2 cellular contexts compared by ENCODE assay signal in the genomic region with DNA sequence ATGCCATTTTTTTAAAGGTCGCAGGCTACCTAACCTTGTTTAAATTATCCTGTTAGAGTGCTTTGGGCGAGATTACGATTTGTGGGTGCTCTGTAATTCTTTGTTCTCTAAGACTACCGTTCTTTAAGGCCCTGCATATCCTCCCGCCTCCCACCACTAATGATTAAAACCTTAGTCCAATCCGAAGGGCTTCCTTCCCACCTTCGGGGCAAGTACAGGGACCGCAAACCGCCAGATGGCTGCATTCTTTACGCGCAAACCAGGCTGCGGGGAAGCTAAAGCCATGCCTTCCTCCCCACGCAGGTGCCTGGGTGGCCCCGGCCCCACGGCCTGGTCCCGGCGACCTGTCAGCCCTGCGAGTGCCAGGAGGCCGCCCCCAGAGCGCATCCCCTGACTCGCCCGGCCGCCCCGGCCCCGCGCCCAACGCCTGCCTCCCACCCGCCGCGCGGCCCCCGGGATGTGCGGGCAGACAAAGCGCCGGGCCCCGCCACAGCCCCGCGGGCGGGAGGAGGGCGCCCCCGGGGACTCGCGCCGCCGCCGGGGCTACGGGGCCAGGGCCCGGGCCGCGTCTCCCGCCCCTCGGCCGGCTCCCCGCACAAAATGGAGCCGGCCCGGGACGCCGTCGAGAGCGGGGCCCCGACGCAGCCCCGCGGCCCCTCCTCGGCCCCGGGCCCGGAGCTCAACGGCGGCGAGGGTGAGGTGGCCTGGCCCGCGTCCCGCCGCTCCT.
TF ChIP-seq lines count a peak whose summit lies in the region.

No MANE protein-coding gene starts in this region.

TF ChIP-seq in GM12891, 5 proteins besides CTCF, POLR2A, EP300 and RAD21:
- TF ChIP-seq SPI1 (IDR thresholded peaks at IDR 0.05; ENCODE audit: low read depth, low read length) (no peak), POLR2AphosphoS5 (IDR thresholded peaks at IDR 0.05; ENCODE audit: low read depth, low read length) (peak; percentile 48; the same call in 1 of the 2 replicates)

TF ChIP-seq in HepG2, 621 proteins besides CTCF, POLR2A, EP300 and RAD21 (continues in another document):
- TF ChIP-seq AHR (CRISPR knock-in tag; IDR thresholded peaks at IDR 0.05), result 0 out of 2 replicates have a peak, but pooled peaks have one; percentile 38
- TF ChIP-seq DR1 (CRISPR knock-in tag; IDR thresholded peaks at IDR 0.05), result peak; percentile 30; the same call in 1 of the 2 replicates
- TF ChIP-seq, protein P1, sequence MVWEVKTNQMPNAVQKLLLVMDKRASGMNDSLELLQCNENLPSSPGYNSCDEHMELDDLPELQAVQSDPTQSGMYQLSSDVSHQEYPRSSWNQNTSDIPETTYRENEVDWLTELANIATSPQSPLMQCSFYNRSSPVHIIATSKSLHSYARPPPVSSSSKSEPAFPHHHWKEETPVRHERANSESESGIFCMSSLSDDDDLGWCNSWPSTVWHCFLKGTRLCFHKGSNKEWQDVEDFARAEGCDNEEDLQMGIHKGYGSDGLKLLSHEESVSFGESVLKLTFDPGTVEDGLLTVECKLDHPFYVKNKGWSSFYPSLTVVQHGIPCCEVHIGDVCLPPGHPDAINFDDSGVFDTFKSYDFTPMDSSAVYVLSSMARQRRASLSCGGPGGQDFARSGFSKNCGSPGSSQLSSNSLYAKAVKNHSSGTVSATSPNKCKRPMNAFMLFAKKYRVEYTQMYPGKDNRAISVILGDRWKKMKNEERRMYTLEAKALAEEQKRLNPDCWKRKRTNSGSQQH (CRISPR knock-in tag; IDR thresholded peaks at IDR 0.05; ENCODE audit: low read depth), result no peak
- TF ChIP-seq, protein P2, sequence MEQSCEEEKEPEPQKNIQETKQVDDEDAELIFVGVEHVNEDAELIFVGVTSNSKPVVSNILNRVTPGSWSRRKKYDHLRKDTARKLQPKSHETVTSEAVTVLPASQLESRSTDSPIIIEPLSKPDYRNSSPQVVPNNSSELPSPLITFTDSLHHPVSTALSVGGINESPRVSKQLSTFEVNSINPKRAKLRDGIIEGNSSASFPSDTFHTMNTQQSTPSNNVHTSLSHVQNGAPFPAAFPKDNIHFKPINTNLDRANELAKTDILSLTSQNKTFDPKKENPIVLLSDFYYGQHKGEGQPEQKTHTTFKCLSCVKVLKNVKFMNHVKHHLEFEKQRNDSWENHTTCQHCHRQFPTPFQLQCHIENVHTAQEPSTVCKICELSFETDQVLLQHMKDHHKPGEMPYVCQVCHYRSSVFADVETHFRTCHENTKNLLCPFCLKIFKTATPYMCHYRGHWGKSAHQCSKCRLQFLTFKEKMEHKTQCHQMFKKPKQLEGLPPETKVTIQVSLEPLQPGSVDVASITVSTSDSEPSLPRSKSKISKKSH (CRISPR knock-in tag; IDR thresholded peaks at IDR 0.05; ENCODE audit: borderline replicate concordance), result no peak
- peak; percentile 35; the same call in 1 of the 2 replicates for TF ChIP-seq MYC (CRISPR knock-in tag; IDR thresholded peaks at IDR 0.05; ENCODE audit: borderline replicate concordance)
- TF ChIP-seq, protein P3, sequence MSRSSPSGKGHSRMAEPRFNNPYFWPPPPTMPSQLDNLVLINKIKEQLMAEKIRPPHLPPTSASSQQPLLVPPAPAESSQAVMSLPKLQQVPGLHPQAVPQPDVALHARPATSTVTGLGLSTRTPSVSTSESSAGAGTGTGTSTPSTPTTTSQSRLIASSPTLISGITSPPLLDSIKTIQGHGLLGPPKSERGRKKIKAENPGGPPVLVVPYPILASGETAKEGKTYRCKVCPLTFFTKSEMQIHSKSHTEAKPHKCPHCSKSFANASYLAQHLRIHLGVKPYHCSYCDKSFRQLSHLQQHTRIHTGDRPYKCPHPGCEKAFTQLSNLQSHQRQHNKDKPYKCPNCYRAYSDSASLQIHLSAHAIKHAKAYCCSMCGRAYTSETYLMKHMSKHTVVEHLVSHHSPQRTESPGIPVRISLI (CRISPR knock-in tag; IDR thresholded peaks at IDR 0.05; ENCODE audit: borderline replicate concordance), result no peak
- TF ChIP-seq ZNF564 (CRISPR knock-in tag; IDR thresholded peaks at IDR 0.05), result peak; percentile 25; the same call in 1 of the 2 replicates
- TF ChIP-seq HES4 (CRISPR knock-in tag; IDR thresholded peaks at IDR 0.05; ENCODE audit: borderline replicate concordance), result peak; percentile 28; the same call in 1 of the 2 replicates
- TF ChIP-seq, protein P4, sequence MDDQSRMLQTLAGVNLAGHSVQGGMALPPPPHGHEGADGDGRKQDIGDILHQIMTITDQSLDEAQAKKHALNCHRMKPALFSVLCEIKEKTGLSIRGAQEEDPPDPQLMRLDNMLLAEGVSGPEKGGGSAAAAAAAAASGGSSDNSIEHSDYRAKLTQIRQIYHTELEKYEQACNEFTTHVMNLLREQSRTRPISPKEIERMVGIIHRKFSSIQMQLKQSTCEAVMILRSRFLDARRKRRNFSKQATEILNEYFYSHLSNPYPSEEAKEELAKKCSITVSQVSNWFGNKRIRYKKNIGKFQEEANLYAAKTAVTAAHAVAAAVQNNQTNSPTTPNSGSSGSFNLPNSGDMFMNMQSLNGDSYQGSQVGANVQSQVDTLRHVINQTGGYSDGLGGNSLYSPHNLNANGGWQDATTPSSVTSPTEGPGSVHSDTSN (CRISPR knock-in tag; IDR thresholded peaks at IDR 0.05; ENCODE audit: borderline replicate concordance), result no peak
- 0 out of 2 replicates have a peak, but pooled peaks have one; percentile 24 for TF ChIP-seq ZNF451 (CRISPR knock-in tag; IDR thresholded peaks at IDR 0.05)
- TF ChIP-seq, protein P5, sequence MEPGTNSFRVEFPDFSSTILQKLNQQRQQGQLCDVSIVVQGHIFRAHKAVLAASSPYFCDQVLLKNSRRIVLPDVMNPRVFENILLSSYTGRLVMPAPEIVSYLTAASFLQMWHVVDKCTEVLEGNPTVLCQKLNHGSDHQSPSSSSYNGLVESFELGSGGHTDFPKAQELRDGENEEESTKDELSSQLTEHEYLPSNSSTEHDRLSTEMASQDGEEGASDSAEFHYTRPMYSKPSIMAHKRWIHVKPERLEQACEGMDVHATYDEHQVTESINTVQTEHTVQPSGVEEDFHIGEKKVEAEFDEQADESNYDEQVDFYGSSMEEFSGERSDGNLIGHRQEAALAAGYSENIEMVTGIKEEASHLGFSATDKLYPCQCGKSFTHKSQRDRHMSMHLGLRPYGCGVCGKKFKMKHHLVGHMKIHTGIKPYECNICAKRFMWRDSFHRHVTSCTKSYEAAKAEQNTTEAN (CRISPR knock-in tag; conservative IDR thresholded peaks at IDR 0.05), result no peak
- TF ChIP-seq ZNF292 (CRISPR knock-in tag; IDR thresholded peaks at IDR 0.05; ENCODE audit: borderline replicate concordance, low read depth), result no peak
- TF ChIP-seq, protein P6, sequence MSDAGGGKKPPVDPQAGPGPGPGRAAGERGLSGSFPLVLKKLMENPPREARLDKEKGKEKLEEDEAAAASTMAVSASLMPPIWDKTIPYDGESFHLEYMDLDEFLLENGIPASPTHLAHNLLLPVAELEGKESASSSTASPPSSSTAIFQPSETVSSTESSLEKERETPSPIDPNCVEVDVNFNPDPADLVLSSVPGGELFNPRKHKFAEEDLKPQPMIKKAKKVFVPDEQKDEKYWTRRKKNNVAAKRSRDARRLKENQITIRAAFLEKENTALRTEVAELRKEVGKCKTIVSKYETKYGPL (CRISPR knock-in tag; IDR thresholded peaks at IDR 0.05), result no peak
- TF ChIP-seq GABPB1 (CRISPR knock-in tag; IDR thresholded peaks at IDR 0.05), result 0 out of 2 replicates have a peak, but pooled peaks have one; percentile 17
- TF ChIP-seq, protein P7, sequence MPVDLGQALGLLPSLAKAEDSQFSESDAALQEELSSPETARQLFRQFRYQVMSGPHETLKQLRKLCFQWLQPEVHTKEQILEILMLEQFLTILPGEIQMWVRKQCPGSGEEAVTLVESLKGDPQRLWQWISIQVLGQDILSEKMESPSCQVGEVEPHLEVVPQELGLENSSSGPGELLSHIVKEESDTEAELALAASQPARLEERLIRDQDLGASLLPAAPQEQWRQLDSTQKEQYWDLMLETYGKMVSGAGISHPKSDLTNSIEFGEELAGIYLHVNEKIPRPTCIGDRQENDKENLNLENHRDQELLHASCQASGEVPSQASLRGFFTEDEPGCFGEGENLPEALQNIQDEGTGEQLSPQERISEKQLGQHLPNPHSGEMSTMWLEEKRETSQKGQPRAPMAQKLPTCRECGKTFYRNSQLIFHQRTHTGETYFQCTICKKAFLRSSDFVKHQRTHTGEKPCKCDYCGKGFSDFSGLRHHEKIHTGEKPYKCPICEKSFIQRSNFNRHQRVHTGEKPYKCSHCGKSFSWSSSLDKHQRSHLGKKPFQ (CRISPR knock-in tag; IDR thresholded peaks at IDR 0.05; ENCODE audit: insufficient replicate concordance), result peak; percentile 42
- TF ChIP-seq ZNF577 (CRISPR knock-in tag; IDR thresholded peaks at IDR 0.05; ENCODE audit: borderline replicate concordance, low read depth), result no peak
- no peak for TF ChIP-seq MAZ (IDR thresholded peaks at IDR 0.05; ENCODE audit: borderline replicate concordance, low read depth, low read length)
- TF ChIP-seq MAZ (CRISPR knock-in tag; IDR thresholded peaks at IDR 0.05; ENCODE audit: low read depth), result peak; percentile 2
- TF ChIP-seq, protein P8, sequence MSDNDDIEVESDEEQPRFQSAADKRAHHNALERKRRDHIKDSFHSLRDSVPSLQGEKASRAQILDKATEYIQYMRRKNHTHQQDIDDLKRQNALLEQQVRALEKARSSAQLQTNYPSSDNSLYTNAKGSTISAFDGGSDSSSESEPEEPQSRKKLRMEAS (IDR thresholded peaks at IDR 0.05), result peak; percentile 63
- TF ChIP-seq JUN (CRISPR knock-in tag; IDR thresholded peaks at IDR 0.05), result no peak
- no peak for TF ChIP-seq TSC22D2 (CRISPR knock-in tag; IDR thresholded peaks at IDR 0.05; ENCODE audit: borderline replicate concordance)
- TF ChIP-seq SIN3A (IDR thresholded peaks at IDR 0.05; ENCODE audit: borderline replicate concordance, low read depth, low read length), result peak; percentile 24; the same call in 1 of the 2 replicates
- no peak for TF ChIP-seq BCL6 (CRISPR knock-in tag; IDR thresholded peaks at IDR 0.05)
- TF ChIP-seq TAF1 (CRISPR knock-in tag; IDR thresholded peaks at IDR 0.05), result peak; percentile 53
- no peak for TF ChIP-seq ZNF337 (CRISPR knock-in tag; IDR thresholded peaks at IDR 0.05; ENCODE audit: borderline replicate concordance, low read depth)
- peak; percentile 29 for TF ChIP-seq RBM39 (IDR thresholded peaks at IDR 0.05; ENCODE audit: low read depth, low read length, poor library complexity, severe bottlenecking)
- no peak for TF ChIP-seq ELF3 (CRISPR knock-in tag; IDR thresholded peaks at IDR 0.05)
- TF ChIP-seq ZNF737 (CRISPR knock-in tag; IDR thresholded peaks at IDR 0.05; ENCODE audit: borderline replicate concordance), result 0 out of 2 replicates have a peak, but pooled peaks have one; percentile 27
- peak; percentile 26 for TF ChIP-seq XRCC5 (optimal IDR thresholded peaks at IDR 0.05; ENCODE audit: low read length)
- peak; percentile 64 for TF ChIP-seq ZFX (CRISPR knock-in tag; IDR thresholded peaks at IDR 0.05; ENCODE audit: low read depth)
- 0 out of 2 replicates have a peak, but pooled peaks have one; percentile 28 for TF ChIP-seq CCDC6 (CRISPR knock-in tag; IDR thresholded peaks at IDR 0.05)
- TF ChIP-seq, protein P9, sequence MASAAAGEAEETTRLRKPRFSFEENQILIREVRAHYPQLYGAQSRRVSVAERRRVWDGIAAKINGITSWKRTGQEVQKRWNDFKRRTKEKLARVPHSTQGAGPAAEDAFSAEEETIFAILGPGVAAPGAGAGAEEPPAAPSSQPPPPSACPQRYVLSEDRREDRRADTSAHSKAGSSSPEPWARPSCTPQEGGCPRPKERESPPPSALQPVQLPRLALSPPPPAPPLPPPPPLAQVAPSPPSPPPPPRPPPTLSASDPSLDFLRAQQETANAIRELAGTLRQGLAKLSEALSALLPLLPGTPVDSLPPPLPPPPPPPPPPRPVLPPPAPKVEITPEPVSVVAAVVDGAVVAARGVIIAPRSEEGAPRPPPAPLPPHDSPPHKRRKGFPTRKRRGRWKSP (CRISPR knock-in tag; IDR thresholded peaks at IDR 0.05), result 0 out of 2 replicates have a peak, but pooled peaks have one; percentile 37
- no peak for TF ChIP-seq DNMT1 (CRISPR knock-in tag; IDR thresholded peaks at IDR 0.05)
- TF ChIP-seq RBFOX2 (IDR thresholded peaks at IDR 0.05; ENCODE audit: low read depth, low read length), result peak; percentile 80
- TF ChIP-seq ATM (IDR thresholded peaks at IDR 0.05; ENCODE audit: borderline replicate concordance), result no peak
- TF ChIP-seq SALL1 (CRISPR knock-in tag; IDR thresholded peaks at IDR 0.05), result peak; percentile 35; the same call in 1 of the 2 replicates
- TF ChIP-seq REXO4 (CRISPR knock-in tag; IDR thresholded peaks at IDR 0.05; ENCODE audit: borderline replicate concordance), result no peak
- TF ChIP-seq KLF15 (CRISPR knock-in tag; IDR thresholded peaks at IDR 0.05; ENCODE audit: borderline replicate concordance), result no peak
- TF ChIP-seq ZFY (CRISPR knock-in tag; IDR thresholded peaks at IDR 0.05), result peak; percentile 61; the same call in 1 of the 2 replicates
- TF ChIP-seq, protein P10, sequence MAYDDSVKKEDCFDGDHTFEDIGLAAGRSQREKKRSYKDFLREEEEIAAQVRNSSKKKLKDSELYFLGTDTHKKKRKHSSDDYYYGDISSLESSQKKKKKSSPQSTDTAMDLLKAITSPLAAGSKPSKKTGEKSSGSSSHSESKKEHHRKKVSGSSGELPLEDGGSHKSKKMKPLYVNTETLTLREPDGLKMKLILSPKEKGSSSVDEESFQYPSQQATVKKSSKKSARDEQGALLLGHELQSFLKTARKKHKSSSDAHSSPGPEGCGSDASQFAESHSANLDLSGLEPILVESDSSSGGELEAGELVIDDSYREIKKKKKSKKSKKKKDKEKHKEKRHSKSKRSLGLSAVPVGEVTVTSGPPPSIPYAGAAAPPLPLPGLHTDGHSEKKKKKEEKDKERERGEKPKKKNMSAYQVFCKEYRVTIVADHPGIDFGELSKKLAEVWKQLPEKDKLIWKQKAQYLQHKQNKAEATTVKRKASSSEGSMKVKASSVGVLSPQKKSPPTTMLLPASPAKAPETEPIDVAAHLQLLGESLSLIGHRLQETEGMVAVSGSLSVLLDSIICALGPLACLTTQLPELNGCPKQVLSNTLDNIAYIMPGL (CRISPR knock-in tag; IDR thresholded peaks at IDR 0.05; ENCODE audit: borderline replicate concordance in 1 of 2, low read depth in 1 of 2), result 0 out of 4 replicates have a peak, but pooled peaks of 1 of the 2 experiments have one; percentile 26
- no peak for TF ChIP-seq NR2F6 (IDR thresholded peaks at IDR 0.05)
- no peak for TF ChIP-seq NR2F6 (CRISPR knock-in tag; IDR thresholded peaks at IDR 0.05)
- TF ChIP-seq BORCS8-MEF2B (CRISPR knock-in tag; IDR thresholded peaks at IDR 0.05), result 0 out of 2 replicates have a peak, but pooled peaks have one; percentile 52
- TF ChIP-seq SP140L (CRISPR knock-in tag; IDR thresholded peaks at IDR 0.05; ENCODE audit: borderline replicate concordance), result no peak
- 0 out of 2 replicates have a peak, but pooled peaks have one; percentile 18 for TF ChIP-seq ZNF329 (CRISPR knock-in tag; IDR thresholded peaks at IDR 0.05; ENCODE audit: low read depth)
- peak; percentile 48; the same call in 1 of the 2 replicates for TF ChIP-seq POLR2G (IDR thresholded peaks at IDR 0.05; ENCODE audit: low read depth, low read length)
- TF ChIP-seq PHF8 (CRISPR knock-in tag; IDR thresholded peaks at IDR 0.05), result peak; percentile 48; the same call in 1 of the 2 replicates
- no peak for TF ChIP-seq CEBPG (CRISPR knock-in tag; IDR thresholded peaks at IDR 0.05)
- TF ChIP-seq SNAI1 (CRISPR knock-in tag; IDR thresholded peaks at IDR 0.05; ENCODE audit: borderline replicate concordance), result no peak
- TF ChIP-seq ZNF124 (CRISPR knock-in tag; IDR thresholded peaks at IDR 0.05), result no peak
- TF ChIP-seq POLR2AphosphoS5 (IDR thresholded peaks at IDR 0.05; ENCODE audit: low read depth, low read length), result peak; percentile 59; the same call in 1 of the 2 replicates
- peak; percentile 45; the same call in 1 of the 2 replicates for TF ChIP-seq DMAP1 (CRISPR knock-in tag; IDR thresholded peaks at IDR 0.05)
